23 cellular contexts compared by ENCODE assay signal in the genomic region with DNA sequence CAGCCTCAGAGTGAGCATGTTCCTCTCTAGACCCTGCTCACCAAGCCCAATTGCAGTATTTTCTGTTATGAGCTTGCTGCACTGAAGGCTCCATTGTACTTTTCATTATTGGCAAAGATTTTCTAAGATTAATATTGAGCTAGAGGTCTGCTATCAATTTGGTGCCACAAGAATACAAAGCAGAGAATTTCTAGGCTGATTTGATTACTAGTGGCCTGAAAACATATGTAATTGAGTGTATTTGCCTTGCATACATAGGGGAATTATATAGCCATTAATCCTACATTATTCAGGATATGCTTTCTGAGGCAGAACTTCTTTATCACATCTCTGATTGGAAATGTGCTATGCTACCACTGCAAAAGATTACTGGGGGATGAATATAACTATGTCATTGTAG.
"Had no signal": no experiment of that assay in that cellular context is flagged by ENCODE, and none has a peak within 500 bp of the region (broad histone marks: within the 10 kb centered on the region; RNA-seq: fewer than 3 reads in every experiment).

No MANE protein-coding gene starts in this region.

- H3K27me3 ChIP-seq: colonic mucosa, esophagus squamous epithelium, gastrocnemius medialis, heart right ventricle, left lung had no signal

- H3K27me3 Mint-ChIP-seq: effector memory CD8-positive, alpha-beta T cell had no signal

- H3K36me3 Mint-ChIP-seq: mesothelial cell of epicardium, naive B cell had no signal

- H3K4me1 ChIP-seq: colonic mucosa, esophagus squamous epithelium, gastrocnemius medialis, heart right ventricle, left lung, lower lobe of right lung had no signal

- H3K4me1 Mint-ChIP-seq: endodermal cell, mesothelial cell of epicardium, naive B cell had no signal

- H3K27ac ChIP-seq: colonic mucosa, epithelial cell of prostate, esophagus squamous epithelium, gastrocnemius medialis, heart right ventricle, left lung, lower lobe of right lung had no signal

- H3K9me3 ChIP-seq: colonic mucosa, esophagus squamous epithelium, gastrocnemius medialis, heart right ventricle, left lung, lower lobe of right lung, mucosa of descending colon had no signal

- H3K27ac Mint-ChIP-seq: dendritic cell treated with granulocyte-macrophage colony-stimulating factor and Interleukin-4, amounts not matched to agents 40 ng/mL and 50 ng/mL, for 4 days; effector memory CD8-positive, alpha-beta T cell; endodermal cell; mesothelial cell of epicardium; naive B cell had no signal

- H3K4me3 Mint-ChIP-seq: dendritic cell treated with granulocyte-macrophage colony-stimulating factor and Interleukin-4, amounts not matched to agents 40 ng/mL and 50 ng/mL, for 4 days; effector memory CD8-positive, alpha-beta T cell; endodermal cell; mesothelial cell of epicardium; naive B cell had no signal

- ATAC-seq: effector memory CD8-positive, alpha-beta T cell; esophagus mucosa; gastrocnemius medialis; heart right ventricle; left cardiac atrium; left lung; left ventricle myocardium superior; lower lobe of right lung; mucosa of descending colon had no signal

- H3K4me3 ChIP-seq: colonic mucosa, esophagus squamous epithelium, gastrocnemius medialis, heart right ventricle, left lung, lower lobe of right lung, mucosa of descending colon had no signal

- H3K36me3 ChIP-seq: colonic mucosa, esophagus squamous epithelium, gastrocnemius medialis, heart right ventricle, left lung, lower lobe of right lung had no signal

- H3K9me3 Mint-ChIP-seq: dendritic cell treated with granulocyte-macrophage colony-stimulating factor and Interleukin-4, amounts not matched to agents 40 ng/mL and 50 ng/mL, for 4 days; endodermal cell; mesothelial cell of epicardium; naive B cell had no signal

- DNase-seq: colonic mucosa; cortex of kidney; effector CD8-positive, alpha-beta T cell; effector memory CD8-positive, alpha-beta T cell; endodermal cell; erythroblast; esophagus squamous epithelium; foreskin fibroblast; foreskin melanocyte; gastrocnemius medialis; heart right ventricle; hippocampal formation; left cardiac atrium; left lung; left ventricle myocardium superior; lower lobe of right lung; mesenchymal stem cell; mucosa of descending colon; naive B cell had no signal
